ENCODE assay signal across 21 cellular contexts in genomic region chr4:100889401-100889800, GRCh38.
DNase-seq lines count a peak whose midpoint lies in the region; ATAC-seq and TF ChIP-seq lines count a peak whose summit lies in the region.
"Had no signal": no experiment of that assay in that cellular context is flagged by ENCODE, and none has a peak within 500 bp of the region (broad histone marks: within the 10 kb centered on the region; RNA-seq: fewer than 3 reads in every experiment).

No MANE protein-coding gene starts in this region.

- TF ChIP-seq CTCF in GM20000 (IDR thresholded peaks at IDR 0.05; ENCODE audit: extremely low read depth, missing control alignments), result no peak

- peak; percentile 70 for ATAC-seq in GM19023 (IDR thresholded peaks at IDR 0.05; ENCODE audit: unreplicated experiment)
- peak; percentile 77 for ATAC-seq in HG02571 (IDR thresholded peaks at IDR 0.05; ENCODE audit: unreplicated experiment)
- peak; percentile 80 for ATAC-seq in HG03066 (IDR thresholded peaks at IDR 0.05; ENCODE audit: low read depth, unreplicated experiment)
- no peak for ATAC-seq in HG02840 (IDR thresholded peaks at IDR 0.05; ENCODE audit: low FRiP score, unreplicated experiment)
- ATAC-seq: left lobe of liver had no signal

- DNase-seq in GM20000 (ENCODE audit: low spot score) (no peak), NOMO-1 treated with DMSO at 0.1 percent for 48 hours (lab: John Stamatoyannopoulos, UW; ENCODE audit: unreplicated experiment) (no peak)
- DNase-seq in activated CD4-positive, alpha-beta T cell treated with anti-CD3 and anti-CD28 coated beads, Interleukin-2, amount 50 U/mL, for 1 hour, result no peak
- DNase-seq: activated CD4-positive, alpha-beta T cell treated with anti-CD3 and anti-CD28 coated beads, Interleukin-2, amount 10 ng/mL, durations not matched to agents 24 days and 14 days; activated naive CD4-positive, alpha-beta T cell; anterior cingulate cortex; BE2C; central memory CD4-positive, alpha-beta T cell; EL; IMR-90; MV-4-11; NCI-H2029; NCI-H510A; Right ventricle myocardium superior; spleen; stimulated activated CD8-positive, alpha-beta memory T cell treated with anti-CD3 and anti-CD28 coated beads, Interleukin-4, amount 100 ng/mL, for 48 hours had no signal
